ENCODE assay signal across 3 cellular contexts in genomic region chr3:48426944-48427629, GRCh38.
TF ChIP-seq lines count a peak whose summit lies in the region.

No MANE protein-coding gene starts in this region.

TF ChIP-seq in SK-N-SH, 30 proteins besides CTCF, POLR2A, EP300 and RAD21 (continues in another document):
- TF ChIP-seq TAF1 (IDR thresholded peaks at IDR 0.05; ENCODE audit: borderline replicate concordance, low read depth, low read length) (no peak), USF1 (IDR thresholded peaks at IDR 0.05; ENCODE audit: borderline replicate concordance, low read depth) (no peak), MAX (IDR thresholded peaks at IDR 0.05; ENCODE audit: low read depth) (no peak), FOSL2 (IDR thresholded peaks at IDR 0.05; ENCODE audit: borderline replicate concordance, low read depth) (no peak), SMC3 (IDR thresholded peaks at IDR 0.05; ENCODE audit: low read depth, low read length) (no peak), ELF1 (IDR thresholded peaks at IDR 0.05) (no peak), JUND (IDR thresholded peaks at IDR 0.05) (no peak), PBX3 (IDR thresholded peaks at IDR 0.05) (no peak), TCF12 (IDR thresholded peaks at IDR 0.05) (no peak), FOXJ3 (CRISPR knock-in tag; IDR thresholded peaks at IDR 0.05) (no peak), MXI1 (IDR thresholded peaks at IDR 0.05; ENCODE audit: low read depth, low read length) (no peak), RXRA (IDR thresholded peaks at IDR 0.05; ENCODE audit: borderline replicate concordance, low read depth) (no peak), MEF2A (IDR thresholded peaks at IDR 0.05; ENCODE audit: borderline replicate concordance, low read depth) (no peak), GATA2 (CRISPR knock-in tag; IDR thresholded peaks at IDR 0.05) (no peak), USF2 (IDR thresholded peaks at IDR 0.05; ENCODE audit: borderline replicate concordance, low read depth, low read length) (no peak), NFIC (IDR thresholded peaks at IDR 0.05; ENCODE audit: borderline replicate concordance) (no peak)

TF ChIP-seq in SK-N-SH treated with all-trans-retinoic acid at 6 μM for 48 hours, 23 proteins besides CTCF, POLR2A, EP300 and RAD21:
- no peak for TF ChIP-seq ESRRG (CRISPR knock-in tag; IDR thresholded peaks at IDR 0.05)
- TF ChIP-seq BACH2 (CRISPR knock-in tag; IDR thresholded peaks at IDR 0.05; ENCODE audit: borderline replicate concordance), result no peak
- TF ChIP-seq ZNF565 (CRISPR knock-in tag; conservative IDR thresholded peaks at IDR 0.05; ENCODE audit: low read depth), result no peak
- TF ChIP-seq CREB5 (CRISPR knock-in tag; IDR thresholded peaks at IDR 0.05; ENCODE audit: low read depth), result no peak
- no peak for TF ChIP-seq TCF4 (CRISPR knock-in tag; IDR thresholded peaks at IDR 0.05; ENCODE audit: borderline replicate concordance)
- TF ChIP-seq TOX (CRISPR knock-in tag; IDR thresholded peaks at IDR 0.05; ENCODE audit: borderline replicate concordance), result no peak
TF ChIP-seq in SK-N-SH treated with all-trans-retinoic acid at 6 μM for 48 hours: peak in this region for 0.

TF ChIP-seq in H1, 55 proteins besides CTCF, POLR2A, EP300 and RAD21:
- no peak for TF ChIP-seq MAFK (IDR thresholded peaks at IDR 0.05; ENCODE audit: low read depth, low read length)
- no peak for TF ChIP-seq HDAC2 (IDR thresholded peaks at IDR 0.05; ENCODE audit: borderline replicate concordance in 1 of 2, low read depth in 2 of 2, low read length in 2 of 2)
- TF ChIP-seq RNF2 (IDR thresholded peaks at IDR 0.05; ENCODE audit: borderline replicate concordance, low read depth, low read length, missing control alignments, poor library complexity, severe bottlenecking), result no peak
- no peak for TF ChIP-seq SIN3A (conservative IDR thresholded peaks at IDR 0.05 in 1 of 2, IDR thresholded peaks at IDR 0.05 in 1 of 2; ENCODE audit: low read depth in 1 of 2, low read length in 2 of 2)
- TF ChIP-seq CTBP2 (IDR thresholded peaks at IDR 0.05; ENCODE audit: borderline replicate concordance, insufficient read depth, insufficient read length, low read length), result no peak
- TF ChIP-seq PHF8 (conservative IDR thresholded peaks at IDR 0.05; ENCODE audit: low read depth, low read length), result no peak
- TF ChIP-seq E2F6 (IDR thresholded peaks at IDR 0.05), result no peak
- no peak for TF ChIP-seq YY1 (IDR thresholded peaks at IDR 0.05; ENCODE audit: low read depth, low read length)
- no peak for TF ChIP-seq CREB1 (IDR thresholded peaks at IDR 0.05)
- TF ChIP-seq CHD7 (IDR thresholded peaks at IDR 0.05; ENCODE audit: insufficient replicate concordance, low read length), result no peak
- TF ChIP-seq SP2 (IDR thresholded peaks at IDR 0.05; ENCODE audit: low read length), result no peak
